Comparison of ENCODE assay signal across 6 cellular contexts in the genomic region with DNA sequence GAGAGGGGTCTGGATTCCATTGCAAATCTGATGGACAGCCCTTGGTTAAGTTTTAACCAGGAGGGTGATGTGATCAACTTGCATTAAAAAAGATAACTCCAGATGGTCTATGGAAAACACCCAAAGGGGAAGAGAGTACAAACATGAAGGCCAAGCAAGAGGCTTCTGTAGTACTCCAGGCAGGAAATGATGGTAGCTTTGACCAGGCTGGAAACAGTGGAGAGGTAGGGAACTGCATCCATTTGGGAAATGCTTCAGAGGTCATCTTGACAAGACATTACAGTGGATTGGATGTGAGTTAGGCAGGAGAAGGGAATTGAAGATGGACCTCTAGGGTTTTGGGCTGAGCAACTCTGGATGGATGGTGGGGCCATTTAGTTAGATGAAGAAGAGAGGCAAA.
"Had no signal": no experiment of that assay in that cellular context is flagged by ENCODE, and none has a peak within 500 bp of the region (broad histone marks: within the 10 kb centered on the region; RNA-seq: fewer than 3 reads in every experiment).

No MANE protein-coding gene starts in this region.

- ATAC-seq: K562 had no signal

- H3K36me3 ChIP-seq: HAP-1 had no signal

- H3K4me3 ChIP-seq: HAP-1, K562 had no signal

- H3K9me3 ChIP-seq: HAP-1 had no signal

- DNase-seq: GOT3, H7, IMR-90, KG1 had no signal
